ENCODE assay signal across 8 cellular contexts in the genomic region with DNA sequence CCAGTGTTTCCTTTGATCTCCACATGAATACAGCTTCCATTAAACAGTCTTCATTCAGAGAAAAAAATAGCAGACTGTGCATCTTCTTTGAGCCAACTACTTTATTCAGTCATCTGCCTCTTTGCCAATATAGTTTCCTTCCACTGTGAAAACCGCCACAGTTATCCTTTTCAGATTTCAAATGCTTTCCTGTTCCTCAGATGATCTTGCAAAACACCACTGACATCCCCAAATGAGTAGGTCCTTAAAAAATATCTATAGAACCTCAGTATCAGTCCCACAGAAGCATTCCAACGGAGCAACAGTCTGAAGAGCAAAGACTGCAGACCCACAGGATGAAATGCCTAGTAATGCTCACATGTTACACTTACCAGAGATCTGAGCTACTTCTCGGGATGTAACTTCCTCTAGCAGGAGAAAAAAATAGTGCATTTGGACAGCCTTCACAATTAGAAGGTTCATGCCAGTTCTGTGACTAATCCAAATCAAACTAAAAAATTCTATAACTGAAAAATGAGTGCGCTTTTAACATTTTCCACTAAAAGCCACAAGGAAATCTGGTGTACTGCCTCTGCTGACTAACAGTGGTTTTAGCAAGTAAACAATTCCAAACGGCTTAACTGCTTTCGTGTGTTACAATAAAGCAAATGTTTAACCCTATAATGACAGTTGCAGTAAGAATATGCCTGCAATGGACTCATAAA. TPM values are rescaled to one million over a fixed set of nuclear protein-coding genes. Genes with fewer than 3 reads are reported as not detected.
DNase-seq lines count a peak whose midpoint lies in the region; ATAC-seq and TF ChIP-seq lines count a peak whose summit lies in the region.

A gene (minus strand): TSS at position 380 of the 704 bp plus-strand sequence. CDS start 1,458 bp downstream, outside the sequence.

- TF ChIP-seq EP300 in ovary (IDR thresholded peaks at IDR 0.05) = no peak

- intact Hi-C loops in CD8-positive, alpha-beta T cell (cut with DNase I, micrococcal nuclease) = no loop called here
- intact Hi-C loops in adrenal gland (cut with DNase I) = no loop called here
- intact Hi-C loops in cardiac septum (cut with DNase I) = no loop called here
- intact Hi-C loops in ovary (cut with DNase I) = loop anchor here in 1 of 4 donors (10.0 kb wide), 1 partner anchor 163 kb away; no protein-coding TSS in a partner anchor

- CTCF ChIA-PET in CD8-positive, alpha-beta T cell (lab: Charles Lee) = interaction anchor here (1.3 kb wide), 1 partner anchor 9 kb away, joined by 3 read pairs; no protein-coding TSS in a partner anchor

- H3K9me3 Mint-ChIP-seq in CD8-positive, alpha-beta T cell = no peaks in the 10 kb centered on the region

- H3K36me3 Mint-ChIP-seq in CD8-positive, alpha-beta T cell = peaks cover 13% of the 10 kb centered on the region

- H3K4me1 ChIP-seq in CD8-positive, alpha-beta T cell (ENCODE audit: insufficient read depth, low read length) = peaks cover 40% of the 10 kb centered on the region
- H3K4me1 ChIP-seq in adrenal gland (replicated peaks in 1 of 2) (peaks cover 4 to 62% of the 10 kb centered on the region in 2 donors), ovary (ENCODE audit: insufficient read depth) (peaks cover 4% of the 10 kb centered on the region)

- ATAC-seq in CD8-positive, alpha-beta T cell = peak; percentile 50
- ATAC-seq in GM21515 (IDR thresholded peaks at IDR 0.05; ENCODE audit: unreplicated experiment) (peak; percentile 27), HG03095 (IDR thresholded peaks at IDR 0.05; ENCODE audit: unreplicated experiment) (no peak)

- no peaks in the 10 kb centered on the region for H3K27me3 ChIP-seq in CD8-positive, alpha-beta T cell (ENCODE audit: insufficient read depth, low read length)
- H3K27me3 ChIP-seq in adrenal gland = no peaks in the 10 kb centered on the region
- no peaks in the 10 kb centered on the region for H3K27me3 ChIP-seq in ovary

- H3K27me3 Mint-ChIP-seq in CD8-positive, alpha-beta T cell (ENCODE audit: low read depth) = no peaks in the 10 kb centered on the region

- 1 to 2% (median 1%) methylated on average over 6 of the region's 6 CpGs for WGBS in adrenal gland, 4 donors
- WGBS in ovary, 3 donors = 1 to 2% (median 1%) methylated on average over 6 of the region's 6 CpGs

- H3K27ac Mint-ChIP-seq in CD8-positive, alpha-beta T cell = peak within 1 kb of the TSS; percentile 80

- no peak within 1 kb of the TSS for H3K4me3 ChIP-seq in CD8-positive, alpha-beta T cell (ENCODE audit: low read depth, low read length)
- H3K4me3 ChIP-seq in adrenal gland = peak within 1 kb of the TSS in 2 of 4 donors; percentile 40 to 48
- peak within 1 kb of the TSS; percentile 38 for H3K4me3 ChIP-seq in ovary

- H3K36me3 ChIP-seq in CD8-positive, alpha-beta T cell (ENCODE audit: insufficient read depth, low read length) = no peaks in the 10 kb centered on the region
- no peaks in the 10 kb centered on the region for H3K36me3 ChIP-seq in adrenal gland (replicated peaks in 1 of 2)
- H3K36me3 ChIP-seq in ovary = no peaks in the 10 kb centered on the region

- H3K27ac ChIP-seq in CD8-positive, alpha-beta T cell (ENCODE audit: low read depth, low read length) = no peak within 1 kb of the TSS
- H3K27ac ChIP-seq in adrenal gland (peak within 1 kb of the TSS; percentile 34 to 89 (median 88)), ovary (peak within 1 kb of the TSS; percentile 24 to 55)

- peak within 1 kb of the TSS; percentile 74 for H3K4me3 Mint-ChIP-seq in CD8-positive, alpha-beta T cell

- POLR2A ChIA-PET in CD8-positive, alpha-beta T cell (lab: Charles Lee) = interaction anchor here (0.9 to 1.1 kb wide), 2 partner anchors 31 to 32 kb away, joined by 3 to 4 read pairs; no protein-coding TSS in a partner anchor

- H3K9me3 ChIP-seq in CD8-positive, alpha-beta T cell (ENCODE audit: low read length) = no peaks in the 10 kb centered on the region
- H3K9me3 ChIP-seq in adrenal gland (replicated peaks in 1 of 3) = peaks cover 0 to 8% (median 0%) of the 10 kb centered on the region in 3 donors
- no peaks in the 10 kb centered on the region for H3K9me3 ChIP-seq in ovary

- TF ChIP-seq POLR2A in adrenal gland (IDR thresholded peaks at IDR 0.05) (peak in 1 of 2 donors; percentile 83), ovary (IDR thresholded peaks at IDR 0.05) (no peak)

- peaks cover 76% of the 10 kb centered on the region for H3K4me1 Mint-ChIP-seq in CD8-positive, alpha-beta T cell (ENCODE audit: low read depth)

- peak in 1 of 7 experiments; percentile 15 for DNase-seq in CD8-positive, alpha-beta T cell
- DNase-seq in NCI-H526 (lab: John Stamatoyannopoulos, UW) (peak; percentile 72 to 81), adrenal gland (peak in 3 of 7 donors; percentile 18 to 29 (median 25)), cardiac septum (ENCODE audit: low spot score) (no peak), ovary (no peak), GM10266 (ENCODE audit: extremely low spot score) (no peak)

- TF ChIP-seq CTCF in CD8-positive, alpha-beta T cell (IDR thresholded peaks at IDR 0.05) = no peak
- TF ChIP-seq CTCF in adrenal gland (IDR thresholded peaks at IDR 0.05) = peak in 4 of 6 experiments; percentile 25 to 54 (median 33)
- peak in 2 of 3 donors; percentile 19 to 33 for TF ChIP-seq CTCF in ovary (IDR thresholded peaks at IDR 0.05)
- no peak for TF ChIP-seq CTCF in GM10266 (IDR thresholded peaks at IDR 0.05; ENCODE audit: control insufficient read depth, insufficient read depth, low read depth, missing control alignments)

RNA-seq across cellular contexts. Expression of the gene that starts here (rescaled TPM):
- total RNA-seq in CD8-positive, alpha-beta T cell = 10 to 100 TPM; 35.1 to 39.5 TPM
- 10 to 100 TPM; 14.0 to 71.7 (median 49.7) TPM for total RNA-seq in adrenal gland
- polyA plus RNA-seq in adrenal gland = 10 to 100 TPM; 11.0 to 16.9 (median 16.2) TPM
- 23.5 TPM for total RNA-seq in cardiac septum
- 10 to 100 TPM; 39.2 to 79.4 (median 44.7) TPM for total RNA-seq in ovary
- polyA plus RNA-seq in ovary = 10 to 100 TPM; 21.2 to 23.2 TPM

Comparison
In these comparisons a context has a peak if more than half of its experiments do, and no peak if none do; other contexts are left out.
1. DNase-seq: peak in NCI-H526 (2 of 2); none in cardiac septum (single experiment), ovary (0 of 5) and GM10266 (single experiment).
2. CTCF ChIP-seq: peak in adrenal gland (4 of 6) and ovary (2 of 3); none in CD8-positive, alpha-beta T cell (single experiment) and GM10266 (single experiment).